ENCODE assay signal across 1 cellular context in genomic region chr5:132364319-132364718, GRCh38.
TF ChIP-seq lines count a peak whose summit lies in the region.

No MANE protein-coding gene starts in this region.

TF ChIP-seq in A549, 52 proteins besides CTCF, POLR2A, EP300 and RAD21 (continued from another document):
- TF ChIP-seq USF2 (IDR thresholded peaks at IDR 0.05): no peak
- TF ChIP-seq MAZ (IDR thresholded peaks at IDR 0.05; ENCODE audit: borderline replicate concordance, low read depth, low read length): no peak
- TF ChIP-seq CHD2 (IDR thresholded peaks at IDR 0.05; ENCODE audit: low read length, partially characterized antibody): no peak
- TF ChIP-seq, protein P1, sequence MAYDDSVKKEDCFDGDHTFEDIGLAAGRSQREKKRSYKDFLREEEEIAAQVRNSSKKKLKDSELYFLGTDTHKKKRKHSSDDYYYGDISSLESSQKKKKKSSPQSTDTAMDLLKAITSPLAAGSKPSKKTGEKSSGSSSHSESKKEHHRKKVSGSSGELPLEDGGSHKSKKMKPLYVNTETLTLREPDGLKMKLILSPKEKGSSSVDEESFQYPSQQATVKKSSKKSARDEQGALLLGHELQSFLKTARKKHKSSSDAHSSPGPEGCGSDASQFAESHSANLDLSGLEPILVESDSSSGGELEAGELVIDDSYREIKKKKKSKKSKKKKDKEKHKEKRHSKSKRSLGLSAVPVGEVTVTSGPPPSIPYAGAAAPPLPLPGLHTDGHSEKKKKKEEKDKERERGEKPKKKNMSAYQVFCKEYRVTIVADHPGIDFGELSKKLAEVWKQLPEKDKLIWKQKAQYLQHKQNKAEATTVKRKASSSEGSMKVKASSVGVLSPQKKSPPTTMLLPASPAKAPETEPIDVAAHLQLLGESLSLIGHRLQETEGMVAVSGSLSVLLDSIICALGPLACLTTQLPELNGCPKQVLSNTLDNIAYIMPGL (CRISPR knock-in tag; IDR thresholded peaks at IDR 0.05; ENCODE audit: borderline replicate concordance): no peak
- TF ChIP-seq JUN (IDR thresholded peaks at IDR 0.05): peak; percentile 83 to 89; a peak in 4 of 5 replicates
- TF ChIP-seq, protein P2, sequence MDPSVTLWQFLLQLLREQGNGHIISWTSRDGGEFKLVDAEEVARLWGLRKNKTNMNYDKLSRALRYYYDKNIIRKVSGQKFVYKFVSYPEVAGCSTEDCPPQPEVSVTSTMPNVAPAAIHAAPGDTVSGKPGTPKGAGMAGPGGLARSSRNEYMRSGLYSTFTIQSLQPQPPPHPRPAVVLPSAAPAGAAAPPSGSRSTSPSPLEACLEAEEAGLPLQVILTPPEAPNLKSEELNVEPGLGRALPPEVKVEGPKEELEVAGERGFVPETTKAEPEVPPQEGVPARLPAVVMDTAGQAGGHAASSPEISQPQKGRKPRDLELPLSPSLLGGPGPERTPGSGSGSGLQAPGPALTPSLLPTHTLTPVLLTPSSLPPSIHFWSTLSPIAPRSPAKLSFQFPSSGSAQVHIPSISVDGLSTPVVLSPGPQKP (IDR thresholded peaks at IDR 0.05; ENCODE audit: low read depth, low read length): no peak
- TF ChIP-seq CBX2 (IDR thresholded peaks at IDR 0.05; ENCODE audit: borderline replicate concordance, low read depth): no peak
- no peak for TF ChIP-seq ZC3H11A (IDR thresholded peaks at IDR 0.05)
- TF ChIP-seq RARB (CRISPR knock-in tag; IDR thresholded peaks at IDR 0.05): no peak
- no peak for TF ChIP-seq NPAS2 (CRISPR knock-in tag; IDR thresholded peaks at IDR 0.05; ENCODE audit: borderline replicate concordance)
- no peak for TF ChIP-seq PBX3 (IDR thresholded peaks at IDR 0.05)
- no peak for TF ChIP-seq RCOR1 (IDR thresholded peaks at IDR 0.05; ENCODE audit: low read depth, low read length)
- TF ChIP-seq HDAC2 (IDR thresholded peaks at IDR 0.05): no peak
- no peak for TF ChIP-seq SREBF2 (IDR thresholded peaks at IDR 0.05)
- TF ChIP-seq HOXB5 (CRISPR knock-in tag; IDR thresholded peaks at IDR 0.05): peak; percentile 47; the same call in 1 of the 2 replicates
- no peak for TF ChIP-seq REST (IDR thresholded peaks at IDR 0.05)
- TF ChIP-seq HEYL (CRISPR knock-in tag; IDR thresholded peaks at IDR 0.05): no peak
- peak; percentile 99 to 100 for TF ChIP-seq CEBPB (IDR thresholded peaks at IDR 0.05)
- TF ChIP-seq CHD4 (IDR thresholded peaks at IDR 0.05; ENCODE audit: borderline replicate concordance): no peak
- no peak for TF ChIP-seq RNF2 (IDR thresholded peaks at IDR 0.05; ENCODE audit: borderline replicate concordance, low read depth)
- no peak for TF ChIP-seq TFCP2L1 (CRISPR knock-in tag; IDR thresholded peaks at IDR 0.05)
- no peak for TF ChIP-seq POLR2AphosphoS2 (conservative IDR thresholded peaks at IDR 0.05; ENCODE audit: low read length)
- peak; percentile 81 for TF ChIP-seq GATA3 (IDR thresholded peaks at IDR 0.05; ENCODE audit: borderline replicate concordance)
- no peak for TF ChIP-seq ESRRA (IDR thresholded peaks at IDR 0.05; ENCODE audit: borderline replicate concordance, low read length)
- TF ChIP-seq, protein P3, sequence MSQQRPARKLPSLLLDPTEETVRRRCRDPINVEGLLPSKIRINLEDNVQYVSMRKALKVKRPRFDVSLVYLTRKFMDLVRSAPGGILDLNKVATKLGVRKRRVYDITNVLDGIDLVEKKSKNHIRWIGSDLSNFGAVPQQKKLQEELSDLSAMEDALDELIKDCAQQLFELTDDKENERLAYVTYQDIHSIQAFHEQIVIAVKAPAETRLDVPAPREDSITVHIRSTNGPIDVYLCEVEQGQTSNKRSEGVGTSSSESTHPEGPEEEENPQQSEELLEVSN (IDR thresholded peaks at IDR 0.05; ENCODE audit: borderline replicate concordance, low read depth): no peak
- no peak for TF ChIP-seq EHF (CRISPR knock-in tag; IDR thresholded peaks at IDR 0.05)
